1 cellular context compared by ENCODE assay signal in the genomic region with DNA sequence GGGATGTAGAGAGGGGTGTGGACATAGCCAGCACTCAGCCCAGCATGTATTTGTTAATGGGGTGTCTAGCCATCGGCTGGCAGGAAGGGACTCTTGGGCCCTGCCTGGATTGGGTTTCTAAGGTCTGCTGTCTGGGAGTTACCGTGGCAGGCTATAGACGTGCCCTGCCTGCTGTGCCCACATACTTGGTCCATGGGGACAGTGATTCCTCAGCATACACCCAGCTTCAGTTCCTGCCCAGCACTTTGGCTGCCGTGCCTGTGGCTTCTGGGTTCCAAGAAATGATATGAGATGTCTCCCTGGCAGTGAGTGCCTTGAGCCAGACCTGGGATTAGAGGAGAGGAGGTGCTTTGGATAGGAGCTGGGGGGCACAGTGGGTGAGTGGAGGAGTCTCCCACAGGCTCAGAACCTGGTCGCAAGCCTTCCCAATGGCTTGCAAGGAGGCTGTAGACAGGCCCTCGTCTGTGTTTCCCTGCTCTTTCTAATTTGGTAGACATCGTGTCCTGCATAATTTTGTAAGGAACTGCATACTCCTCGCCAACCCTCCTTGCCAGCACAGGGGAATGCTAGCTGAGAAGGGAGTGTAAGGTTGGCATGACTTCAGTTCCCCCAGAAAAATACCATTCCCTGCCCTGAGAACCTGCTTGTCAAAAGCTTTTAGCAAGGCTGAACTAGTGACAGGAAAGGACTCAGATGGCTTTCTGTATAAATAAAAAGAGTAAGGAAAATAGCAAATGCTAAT.
TF ChIP-seq lines count a peak whose summit lies in the region.

No MANE protein-coding gene starts in this region.

TF ChIP-seq in SK-N-SH treated with all-trans-retinoic acid at 6 μM for 48 hours, 23 proteins besides CTCF, POLR2A, EP300 and RAD21 (continued from another document):
- TF ChIP-seq CSDC2 (CRISPR knock-in tag; IDR thresholded peaks at IDR 0.05): no peak
- TF ChIP-seq, protein P1, sequence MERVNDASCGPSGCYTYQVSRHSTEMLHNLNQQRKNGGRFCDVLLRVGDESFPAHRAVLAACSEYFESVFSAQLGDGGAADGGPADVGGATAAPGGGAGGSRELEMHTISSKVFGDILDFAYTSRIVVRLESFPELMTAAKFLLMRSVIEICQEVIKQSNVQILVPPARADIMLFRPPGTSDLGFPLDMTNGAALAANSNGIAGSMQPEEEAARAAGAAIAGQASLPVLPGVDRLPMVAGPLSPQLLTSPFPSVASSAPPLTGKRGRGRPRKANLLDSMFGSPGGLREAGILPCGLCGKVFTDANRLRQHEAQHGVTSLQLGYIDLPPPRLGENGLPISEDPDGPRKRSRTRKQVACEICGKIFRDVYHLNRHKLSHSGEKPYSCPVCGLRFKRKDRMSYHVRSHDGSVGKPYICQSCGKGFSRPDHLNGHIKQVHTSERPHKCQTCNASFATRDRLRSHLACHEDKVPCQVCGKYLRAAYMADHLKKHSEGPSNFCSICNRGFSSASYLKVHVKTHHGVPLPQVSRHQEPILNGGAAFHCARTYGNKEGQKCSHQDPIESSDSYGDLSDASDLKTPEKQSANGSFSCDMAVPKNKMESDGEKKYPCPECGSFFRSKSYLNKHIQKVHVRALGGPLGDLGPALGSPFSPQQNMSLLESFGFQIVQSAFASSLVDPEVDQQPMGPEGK (CRISPR knock-in tag; IDR thresholded peaks at IDR 0.05; ENCODE audit: borderline replicate concordance): no peak
- no peak for TF ChIP-seq PPARA (CRISPR knock-in tag; IDR thresholded peaks at IDR 0.05; ENCODE audit: borderline replicate concordance)
TF ChIP-seq in SK-N-SH treated with all-trans-retinoic acid at 6 μM for 48 hours: peak in this region for 0.
